Comparison of ENCODE assay signal across 18 cellular contexts in the genomic region with DNA sequence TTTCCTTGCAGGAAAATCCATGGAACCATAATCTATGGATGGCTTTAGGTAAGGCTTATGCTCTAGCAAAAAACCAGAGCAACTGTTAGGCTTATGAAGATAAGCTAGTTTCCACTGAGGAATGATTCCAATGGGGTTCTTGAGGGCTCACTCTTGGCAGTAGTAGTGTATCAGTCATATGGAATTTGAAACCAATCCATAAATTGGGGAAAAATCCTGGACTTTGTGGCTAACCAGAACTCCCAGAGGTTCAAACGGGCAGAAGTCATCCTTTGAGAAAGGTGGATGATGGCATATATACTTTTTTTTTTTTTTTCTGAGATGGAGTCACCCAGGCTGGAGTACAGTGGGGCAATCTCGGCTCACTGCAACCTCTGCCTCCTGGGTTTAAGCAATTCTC.
"Had no signal": no experiment of that assay in that cellular context is flagged by ENCODE, and none has a peak within 500 bp of the region (broad histone marks: within the 10 kb centered on the region; RNA-seq: fewer than 3 reads in every experiment).

No MANE protein-coding gene starts in this region.

- H3K27ac Mint-ChIP-seq: activated naive CD8-positive, alpha-beta T cell treated with anti-CD3 and anti-CD28 coated beads for 36 hours; activated T-cell treated with anti-CD3 and anti-CD28 coated beads, Interleukin-2, amount 50 U/mL, for 24 hours; activated T-helper 2 cell treated with anti-CD3 and anti-CD28 coated beads, Interferon-gamma antibody, Interleukin-2, Interleukin-4, amounts not matched to agents 10 μg/mL and 5 μg/mL and 100 μg/mL, durations not matched to agents 14 hours and 24 hours and 36 hours; memory B cell; nephron progenitor cell; stimulated activated effector memory CD8-positive, alpha-beta T cell treated with anti-CD3 and anti-CD28 coated beads, Interleukin-12 subunit alpha, Interleukin-12 subunit beta, amount 100 ng/mL, for 72 hours; stimulated activated naive CD8-positive, alpha-beta T cell treated with anti-CD3 and anti-CD28 coated beads, Interleukin-15, amount 100 ng/mL, for 72 hours; T-helper 2 cell treated with Interferon-gamma antibody and Interleukin-4, amounts not matched to agents 5 μg/mL and 100 μg/mL, for 36 hours had no signal

- H3K36me3 Mint-ChIP-seq: memory B cell; stimulated activated effector memory CD8-positive, alpha-beta T cell treated with anti-CD3 and anti-CD28 coated beads, Interleukin-12 subunit alpha, Interleukin-12 subunit beta, amount 100 ng/mL, for 72 hours had no signal

- H3K4me3 Mint-ChIP-seq: activated naive CD8-positive, alpha-beta T cell treated with anti-CD3 and anti-CD28 coated beads for 36 hours; activated T-cell treated with anti-CD3 and anti-CD28 coated beads, Interleukin-2, amount 50 U/mL, for 24 hours; memory B cell; nephron progenitor cell; stimulated activated effector memory CD8-positive, alpha-beta T cell treated with anti-CD3 and anti-CD28 coated beads, Interleukin-12 subunit alpha, Interleukin-12 subunit beta, amount 100 ng/mL, for 72 hours; stimulated activated naive CD8-positive, alpha-beta T cell treated with anti-CD3 and anti-CD28 coated beads, Interleukin-15, amount 100 ng/mL, for 72 hours; T-helper 2 cell treated with Interferon-gamma antibody and Interleukin-4, amounts not matched to agents 5 μg/mL and 100 μg/mL, for 36 hours had no signal

- DNase-seq: activated CD4-positive, alpha-beta T cell treated with anti-CD3 and anti-CD28 coated beads for 1 hour; activated CD8-positive, alpha-beta memory T cell treated with anti-CD3 and anti-CD28 coated beads for 24 hours; activated CD8-positive, alpha-beta memory T cell treated with anti-CD3 and anti-CD28 coated beads, Interleukin-2, amount 50 U/mL, for 4 hours; activated naive CD4-positive, alpha-beta T cell treated with Interleukin-2 at 50 U/mL for 16 hours; activated naive CD8-positive, alpha-beta T cell treated with anti-CD3 and anti-CD28 coated beads for 36 hours; activated T-cell treated with anti-CD3 and anti-CD28 coated beads, Interleukin-2, amount 50 U/mL, for 24 hours; amniotic stem cell; cerebellar nuclear complex; foreskin keratinocyte; left colon; nephron progenitor cell; right cardiac atrium; stimulated activated CD4-positive, alpha-beta T cell treated with anti-CD3 and anti-CD28 coated beads, Interleukin-12 subunit alpha, Interleukin-12 subunit beta, amount 100 ng/mL, for 4 hours; stimulated activated naive CD8-positive, alpha-beta T cell treated with anti-CD3 and anti-CD28 coated beads, Interleukin-15, amount 100 ng/mL, for 72 hours had no signal

- ATAC-seq: foreskin keratinocyte; left colon; right cardiac atrium; stimulated activated effector memory CD8-positive, alpha-beta T cell treated with anti-CD3 and anti-CD28 coated beads, Interleukin-12 subunit alpha, Interleukin-12 subunit beta, amount 100 ng/mL, for 72 hours; stimulated activated naive CD8-positive, alpha-beta T cell treated with anti-CD3 and anti-CD28 coated beads, Interleukin-15, amount 100 ng/mL, for 72 hours had no signal

- H3K9me3 Mint-ChIP-seq: memory B cell; nephron progenitor cell; stimulated activated effector memory CD8-positive, alpha-beta T cell treated with anti-CD3 and anti-CD28 coated beads, Interleukin-12 subunit alpha, Interleukin-12 subunit beta, amount 100 ng/mL, for 72 hours; T-helper 2 cell treated with Interferon-gamma antibody and Interleukin-4, amounts not matched to agents 5 μg/mL and 100 μg/mL, for 36 hours had no signal
